10 cellular contexts compared by ENCODE assay signal in the genomic region with DNA sequence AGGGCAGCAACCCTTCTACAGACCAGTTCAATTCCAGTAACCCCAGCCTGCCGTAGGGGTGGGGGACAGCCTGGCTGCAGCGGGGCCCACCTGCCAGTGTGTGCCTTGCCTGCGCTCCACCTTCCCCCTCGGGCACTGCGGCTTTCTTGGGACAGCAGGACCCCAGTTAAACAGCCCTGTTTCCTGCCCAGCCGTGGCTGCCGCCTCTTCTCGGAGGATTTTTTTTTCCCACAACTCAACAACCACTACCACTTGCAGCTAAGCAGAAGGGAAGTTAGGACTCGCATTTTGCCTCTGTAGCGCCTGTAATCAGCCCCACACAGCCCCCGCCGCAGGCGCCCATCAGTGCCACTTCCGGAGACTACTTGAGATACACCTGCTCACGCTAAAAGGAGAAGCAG.
DNase-seq lines count a peak whose midpoint lies in the region; ATAC-seq, FAIRE-seq and TF ChIP-seq lines count a peak whose summit lies in the region.
"Had no signal": no experiment of that assay in that cellular context is flagged by ENCODE, and none has a peak within 500 bp of the region (broad histone marks: within the 10 kb centered on the region; RNA-seq: fewer than 3 reads in every experiment).

No MANE protein-coding gene starts in this region.

- H3K36me3 ChIP-seq in mucosa of descending colon (ENCODE audit: low read depth) = no peaks in the 10 kb centered on the region
- H3K36me3 ChIP-seq in HAP-1 (replicated peaks) = no peaks in the 10 kb centered on the region
- H3K36me3 ChIP-seq: breast epithelium had no signal

- H3K27me3 Mint-ChIP-seq in activated B cell treated with CpG ODN at 0.5 μM for 24 hours = no peaks in the 10 kb centered on the region

- peaks cover 1% of the 10 kb centered on the region for H3K36me3 Mint-ChIP-seq in activated B cell treated with CpG ODN at 0.5 μM for 24 hours (ENCODE audit: low read depth)

- H3K9me3 ChIP-seq in mucosa of descending colon (no peaks in the 10 kb centered on the region), HAP-1 (no peaks in the 10 kb centered on the region)
- H3K9me3 ChIP-seq: breast epithelium had no signal

- H3K4me1 Mint-ChIP-seq in activated B cell treated with CpG ODN at 0.5 μM for 24 hours = peaks cover 65% of the 10 kb centered on the region

- POLR2A ChIA-PET in activated B cell treated with CpG ODN at 0.5 μM for 24 hours (lab: Charles Lee) = interaction anchor here (0.5 to 2.7 kb wide), 6 partner anchors 9 to 79 kb away, joined by 3 to 15 read pairs (median 4); no protein-coding TSS in a partner anchor

- intact Hi-C loops in activated B cell treated with CpG ODN at 0.5 μM for 24 hours (cut with micrococcal nuclease) (loop anchor here (10.0 kb wide), 1 partner anchor 773 kb away; no protein-coding TSS in a partner anchor), mucosa of descending colon (cut with DNase I, micrococcal nuclease) (no loop called here)

- TF ChIP-seq CTCF in NB4 (IDR thresholded peaks at IDR 0.05; ENCODE audit: low read depth, low read length) (no peak), activated B cell treated with CpG ODN at 0.5 μM for 24 hours (IDR thresholded peaks at IDR 0.05) (no peak), mucosa of descending colon (IDR thresholded peaks at IDR 0.05) (no peak)

- peak overlapping the region; percentile 72 for H3K4me3 Mint-ChIP-seq in activated B cell treated with CpG ODN at 0.5 μM for 24 hours

- CTCF ChIA-PET in activated B cell treated with CpG ODN at 0.5 μM for 24 hours (lab: Charles Lee) = no interaction called here

- ATAC-seq in activated B cell treated with CpG ODN at 0.5 μM for 24 hours (ENCODE audit: low read depth) = peak; percentile 77
- ATAC-seq in mucosa of descending colon = peak; percentile 25
- no peak for ATAC-seq in GM18858 (IDR thresholded peaks at IDR 0.05; ENCODE audit: unreplicated experiment)
- ATAC-seq in GM19463 (IDR thresholded peaks at IDR 0.05; ENCODE audit: unreplicated experiment) = no peak

- no peak overlapping the region for H3K4me3 ChIP-seq in NB4 (ENCODE audit: low read depth, low read length)
- H3K4me3 ChIP-seq in mucosa of descending colon = no peak overlapping the region
- no peak overlapping the region for H3K4me3 ChIP-seq in HAP-1
- H3K4me3 ChIP-seq: breast epithelium had no signal

- no peaks in the 10 kb centered on the region for H3K27me3 ChIP-seq in HAP-1 (ENCODE audit: low read depth)
- H3K27me3 ChIP-seq: breast epithelium had no signal

- TF ChIP-seq POLR2A in GM12891 (IDR thresholded peaks at IDR 0.05; ENCODE audit: low read depth, low read length) (no peak), NB4 (IDR thresholded peaks at IDR 0.05; ENCODE audit: extremely low read depth, insufficient read length) (no peak)

- DNase-seq in GM12891 (ENCODE audit: insufficient read length, low spot score) = no peak
- DNase-seq in NB4 (ENCODE audit: low read depth) = peak; percentile 42
- DNase-seq in activated B cell treated with CpG ODN at 0.5 μM for 24 hours = peak; percentile 39
- DNase-seq in mucosa of descending colon = peak in 1 of 3 donors; percentile 56
- DNase-seq in HAP-1 (ENCODE audit: low spot score in 2 of 2) = no peak
- DNase-seq in HCEC 1CT = no peak
- DNase-seq: hippocampal formation had no signal

- H3K9me3 Mint-ChIP-seq in activated B cell treated with CpG ODN at 0.5 μM for 24 hours = no peaks in the 10 kb centered on the region

- FAIRE-seq in GM12891 (lab: Jason Lieb, UNC) = peak; percentile 79

- in situ Hi-C loops in HAP-1 (cut with MboI; ENCODE audit: low sequenced_read_pairs) = no loop called here

- H3K27ac Mint-ChIP-seq in activated B cell treated with CpG ODN at 0.5 μM for 24 hours = peak overlapping the region; percentile 83

- H3K4me1 ChIP-seq in mucosa of descending colon (ENCODE audit: low read depth) (peaks cover 10% of the 10 kb centered on the region), HAP-1 (peaks cover 9% of the 10 kb centered on the region)

TF ChIP-seq in GM12891, 5 proteins besides CTCF, POLR2A, EP300 and RAD21:
- TF ChIP-seq POLR2AphosphoS5 (IDR thresholded peaks at IDR 0.05; ENCODE audit: low read depth, low read length) (no peak), PAX5 (IDR thresholded peaks at IDR 0.05; ENCODE audit: insufficient read depth, low read length, severe bottlenecking) (no peak), POU2F2 (IDR thresholded peaks at IDR 0.05; ENCODE audit: low read depth, low read length) (no peak), SPI1 (IDR thresholded peaks at IDR 0.05; ENCODE audit: low read depth, low read length) (no peak), TAF1 (IDR thresholded peaks at IDR 0.05; ENCODE audit: low read depth, low read length) (no peak)

Comparison
In these comparisons a context has a peak if more than half of its experiments do, and no peak if none do; other contexts are left out.
1. DNase-seq: peak in NB4 (single experiment) and activated B cell treated with CpG ODN at 0.5 μM for 24 hours (single experiment); none in GM12891 (single experiment), HAP-1 (0 of 2) and HCEC 1CT (single experiment).
2. ATAC-seq: peak in activated B cell treated with CpG ODN at 0.5 μM for 24 hours (single experiment) and mucosa of descending colon (single experiment); none in GM18858 (single experiment) and GM19463 (single experiment).